20 cellular contexts compared by ENCODE assay signal in the genomic region with DNA sequence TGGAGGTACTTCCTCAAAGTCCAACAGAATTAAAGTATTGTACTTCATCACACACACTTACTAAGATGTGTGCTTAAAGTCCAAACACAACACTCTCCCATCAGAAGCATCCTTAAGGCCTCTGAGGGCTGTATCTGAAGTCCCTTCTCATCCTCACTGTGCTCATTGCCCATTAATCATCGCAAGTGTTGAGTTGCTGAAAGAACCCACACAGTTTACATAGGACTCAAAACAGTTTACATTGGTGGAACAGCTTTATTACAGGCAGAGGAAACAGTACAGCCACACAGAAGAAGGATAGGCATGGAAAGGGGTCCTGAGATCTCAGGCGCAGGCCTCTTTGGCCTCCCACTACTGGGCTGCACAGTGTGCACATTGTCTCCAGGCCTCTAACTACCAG.
"Had no signal": no experiment of that assay in that cellular context is flagged by ENCODE, and none has a peak within 500 bp of the region (broad histone marks: within the 10 kb centered on the region; RNA-seq: fewer than 3 reads in every experiment).

No MANE protein-coding gene starts in this region.

- H3K9me3 Mint-ChIP-seq: activated CD4-positive, alpha-beta memory T cell treated with anti-CD3 and anti-CD28 coated beads, Interleukin-2, amount 10 ng/mL, durations not matched to agents 7 days and 5 days; activated naive CD8-positive, alpha-beta T cell treated with anti-CD3 and anti-CD28 coated beads, Interleukin-2, amount 50 U/mL, for 24 hours; natural killer cell; stimulated activated naive B cell treated with anti-CD40 and anti-IgM and Interleukin-4, amounts not matched to agents 10 μg/mL and 1 μg/mL and 100 μg/mL, for 72 hours had no signal

- H3K9me3 ChIP-seq: heart right ventricle, sigmoid colon, thoracic aorta, upper lobe of left lung had no signal

- H3K4me2 ChIP-seq: smooth muscle cell had no signal

- H3K36me3 ChIP-seq: sigmoid colon, thoracic aorta, upper lobe of left lung had no signal

- H3K4me1 ChIP-seq: sigmoid colon had no signal

- H3K4me3 Mint-ChIP-seq: activated CD4-positive, alpha-beta memory T cell treated with anti-CD3 and anti-CD28 coated beads, Interleukin-2, amount 10 ng/mL, durations not matched to agents 7 days and 5 days; activated naive CD8-positive, alpha-beta T cell treated with anti-CD3 and anti-CD28 coated beads, Interleukin-2, amount 50 U/mL, for 24 hours; natural killer cell; stimulated activated naive B cell treated with anti-CD40 and anti-IgM and Interleukin-4, amounts not matched to agents 10 μg/mL and 1 μg/mL and 100 μg/mL, for 72 hours had no signal

- H3K4me3 ChIP-seq: heart right ventricle, lung, sigmoid colon, smooth muscle cell, thoracic aorta, upper lobe of left lung had no signal

- H3K27me3 Mint-ChIP-seq: activated CD4-positive, alpha-beta memory T cell treated with anti-CD3 and anti-CD28 coated beads, Interleukin-2, amount 10 ng/mL, durations not matched to agents 7 days and 5 days; activated naive CD8-positive, alpha-beta T cell treated with anti-CD3 and anti-CD28 coated beads, Interleukin-2, amount 50 U/mL, for 24 hours; progenitor cell of endocrine pancreas; stimulated activated naive B cell treated with anti-CD40 and anti-IgM and Interleukin-4, amounts not matched to agents 10 μg/mL and 1 μg/mL and 100 μg/mL, for 72 hours had no signal

- H3K27ac ChIP-seq: epithelial cell of prostate, sigmoid colon, thoracic aorta, upper lobe of left lung had no signal

- H3K27ac Mint-ChIP-seq: activated CD4-positive, alpha-beta memory T cell treated with anti-CD3 and anti-CD28 coated beads, Interleukin-2, amount 10 ng/mL, durations not matched to agents 7 days and 5 days; activated naive CD8-positive, alpha-beta T cell treated with anti-CD3 and anti-CD28 coated beads, Interleukin-2, amount 50 U/mL, for 24 hours; natural killer cell; progenitor cell of endocrine pancreas; stimulated activated naive B cell treated with anti-CD40 and anti-IgM and Interleukin-4, amounts not matched to agents 10 μg/mL and 1 μg/mL and 100 μg/mL, for 72 hours had no signal

- DNase-seq: activated CD4-positive, alpha-beta memory T cell treated with anti-CD3 and anti-CD28 coated beads, Interleukin-2, amount 10 ng/mL, durations not matched to agents 7 days and 5 days; activated CD4-positive, alpha-beta T cell treated with anti-CD3 and anti-CD28 coated beads for 48 hours; activated effector memory CD4-positive, alpha-beta T cell treated with anti-CD3 and anti-CD28 coated beads, Interleukin-2, amount 50 U/mL, for 16 hours; activated naive CD4-positive, alpha-beta T cell treated with anti-CD3 and anti-CD28 coated beads, Interleukin-2, amount 50 U/mL, for 16 hours; activated naive CD8-positive, alpha-beta T cell treated with anti-CD3 and anti-CD28 coated beads, Interleukin-2, amount 50 U/mL, for 24 hours; activated T-cell treated with anti-CD3 and anti-CD28 coated beads for 4 hours; cortex of kidney; foreskin fibroblast; heart right ventricle; natural killer cell; retina; sigmoid colon; stimulated activated CD4-positive, alpha-beta T cell treated with anti-CD3 and anti-CD28 coated beads, Interleukin-15, amount 100 ng/mL, for 24 hours; stimulated activated naive B cell treated with anti-CD40 and anti-IgM and Interleukin-4, amounts not matched to agents 10 μg/mL and 1 μg/mL and 100 μg/mL, for 72 hours; upper lobe of left lung had no signal

- ATAC-seq: activated naive CD8-positive, alpha-beta T cell treated with anti-CD3 and anti-CD28 coated beads, Interleukin-2, amount 50 U/mL, for 24 hours; natural killer cell; stimulated activated naive B cell treated with anti-CD40 and anti-IgM and Interleukin-4, amounts not matched to agents 10 μg/mL and 1 μg/mL and 100 μg/mL, for 72 hours had no signal

- H3K27me3 ChIP-seq: heart right ventricle, sigmoid colon, upper lobe of left lung had no signal
